Comparison of ENCODE assay signal across 9 cellular contexts in the genomic region with DNA sequence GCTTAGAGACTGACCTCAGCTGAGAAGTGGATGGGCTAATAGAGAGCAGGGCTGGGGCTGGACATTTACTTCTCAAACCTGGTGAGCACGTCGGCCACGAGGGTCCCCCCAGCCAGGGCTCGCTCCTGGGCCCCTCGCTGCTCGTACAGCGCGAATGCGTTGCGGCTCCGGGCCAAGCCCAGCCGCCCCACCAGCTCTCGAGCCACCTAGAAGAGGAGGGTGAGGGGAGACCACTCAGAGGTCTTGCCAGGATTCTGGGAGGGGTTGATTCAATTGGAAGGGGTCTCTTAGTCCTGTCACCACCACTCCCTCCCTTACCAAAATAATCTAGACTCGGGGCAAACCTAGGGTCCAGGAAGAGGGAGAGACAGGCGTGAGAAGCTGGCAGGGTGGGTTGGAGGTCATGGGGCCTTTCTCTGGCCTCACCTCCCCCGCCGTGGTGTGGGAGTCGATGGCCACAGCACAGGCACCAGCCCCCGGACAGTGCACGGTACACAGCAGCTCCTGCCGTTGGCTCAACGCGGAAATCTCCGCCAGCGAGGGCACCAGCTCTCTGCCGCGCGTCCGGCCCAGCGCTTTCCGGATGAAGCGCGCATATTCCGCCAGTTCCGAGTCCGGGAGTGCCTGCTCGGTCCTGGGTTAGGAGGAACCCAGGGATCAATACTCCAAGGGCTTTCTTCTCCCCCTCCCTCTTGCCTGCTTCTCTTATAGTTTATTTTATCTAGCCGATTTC. TPM values are rescaled to one million over a fixed set of nuclear protein-coding genes. Genes with fewer than 3 reads are reported as not detected.
DNase-seq lines count a peak whose midpoint lies in the region; ATAC-seq and TF ChIP-seq lines count a peak whose summit lies in the region.
"Had no signal": no experiment of that assay in that cellular context is flagged by ENCODE, and none has a peak within 500 bp of the region (broad histone marks: within the 10 kb centered on the region; RNA-seq: fewer than 3 reads in every experiment).

No MANE protein-coding gene starts in this region.

- no peak for DNase-seq in CD4-positive, alpha-beta T cell
- no peak for DNase-seq in T-helper 17 cell
- DNase-seq in lower lobe of right lung = no peak
- DNase-seq in DMS79 treated with DMSO at 0.1 percent for 48 hours (lab: John Stamatoyannopoulos, UW) = no peak
- DNase-seq in stimulated activated CD4-positive, alpha-beta T cell treated with anti-CD3 and anti-CD28 coated beads, Interleukin-2, amount 100 ng/mL, for 48 hours = no peak
- DNase-seq: Calu3, NCI-H2107, RPMI8226 had no signal

- peaks cover 28% of the 10 kb centered on the region for H3K4me1 Mint-ChIP-seq in CD4-positive, alpha-beta T cell (ENCODE audit: low read depth)
- peaks cover 20% of the 10 kb centered on the region for H3K4me1 Mint-ChIP-seq in T-helper 17 cell

- peaks cover 54% of the 10 kb centered on the region for H3K27me3 ChIP-seq in CD4-positive, alpha-beta T cell (ENCODE audit: control insufficient read depth, insufficient read depth, low read length)
- H3K27me3 ChIP-seq in lower lobe of right lung (ENCODE audit: low read depth) = peaks cover 9% of the 10 kb centered on the region

- no peaks in the 10 kb centered on the region for H3K9me3 Mint-ChIP-seq in CD4-positive, alpha-beta T cell

- CTCF ChIA-PET in CD4-positive, alpha-beta T cell (lab: Charles Lee) = interaction anchor here (0.5 to 2.5 kb wide), 4 partner anchors 8 to 499 kb away, joined by 3 to 6 read pairs (median 4); no protein-coding TSS in a partner anchor

- peak overlapping the region; percentile 31 for H3K4me3 ChIP-seq in lower lobe of right lung

- H3K36me3 Mint-ChIP-seq in CD4-positive, alpha-beta T cell (ENCODE audit: low read depth) = peaks cover 5% of the 10 kb centered on the region
- peaks cover 3% of the 10 kb centered on the region for H3K36me3 Mint-ChIP-seq in T-helper 17 cell (ENCODE audit: low read depth)

- H3K4me3 Mint-ChIP-seq in CD4-positive, alpha-beta T cell = peak overlapping the region; percentile 5
- H3K4me3 Mint-ChIP-seq in T-helper 17 cell = peak overlapping the region; percentile 87

- intact Hi-C loops in CD4-positive, alpha-beta T cell (cut with DNase I, micrococcal nuclease) = loop anchor here in 1 of 2 experiments (10.0 kb wide), 1 partner anchor 1454 kb away; the partner anchor contains the start of gene HDAC5
- intact Hi-C loops in lower lobe of right lung (cut with DNase I) = no loop called here

- no peaks in the 10 kb centered on the region for H3K9me3 ChIP-seq in CD4-positive, alpha-beta T cell (ENCODE audit: control insufficient read depth, low read length)
- H3K9me3 ChIP-seq in T-helper 17 cell (ENCODE audit: control insufficient read depth, low read length, poor library complexity, severe bottlenecking) (no peaks in the 10 kb centered on the region), lower lobe of right lung (no peaks in the 10 kb centered on the region)

- POLR2A ChIA-PET in CD4-positive, alpha-beta T cell (lab: Charles Lee) = interaction anchor here (0.9 to 1.6 kb wide), 3 partner anchors 8 to 61 kb away, joined by 3 to 6 read pairs (median 4); partner anchors contain the start of gene TUBG1

- peaks cover 38% of the 10 kb centered on the region for H3K27me3 Mint-ChIP-seq in CD4-positive, alpha-beta T cell
- peaks cover 18% of the 10 kb centered on the region for H3K27me3 Mint-ChIP-seq in T-helper 17 cell

- ATAC-seq in CD4-positive, alpha-beta T cell (ENCODE audit: poor library complexity) = no peak
- no peak for ATAC-seq in T-helper 17 cell
- ATAC-seq in lower lobe of right lung = no peak
- ATAC-seq in GM18867 (IDR thresholded peaks at IDR 0.05; ENCODE audit: unreplicated experiment) = no peak

- peaks cover 74% of the 10 kb centered on the region for H3K4me1 ChIP-seq in lower lobe of right lung

- no peak overlapping the region for H3K27ac Mint-ChIP-seq in CD4-positive, alpha-beta T cell
- H3K27ac Mint-ChIP-seq in T-helper 17 cell = no peak overlapping the region

- H3K36me3 ChIP-seq in lower lobe of right lung = peaks cover 74% of the 10 kb centered on the region

- no peak for TF ChIP-seq CTCF in CD4-positive, alpha-beta T cell (IDR thresholded peaks at IDR 0.05)
- TF ChIP-seq CTCF in lower lobe of right lung (IDR thresholded peaks at IDR 0.05) = no peak

- no peak overlapping the region for H3K27ac ChIP-seq in CD4-positive, alpha-beta T cell (ENCODE audit: low read depth, low read length)
- H3K27ac ChIP-seq in lower lobe of right lung = no peak overlapping the region

RNA-seq across cellular contexts. Expression of gene PLEKHH3, which starts 5.7 kb away (rescaled TPM):
- total RNA-seq in CD4-positive, alpha-beta T cell = 1 to 10 TPM in 1 of 2 experiments, under 1 TPM in 1; 0.60 to 1.1 TPM
- under 1 TPM; 0.78 to 0.85 TPM for total RNA-seq in T-helper 17 cell
- 18.3 TPM for total RNA-seq in lower lobe of right lung

RNA-seq across cellular contexts. Expression of gene CCR10, which starts 10.6 kb away (rescaled TPM):
- 1 to 10 TPM; 1.5 to 2.4 TPM for total RNA-seq in CD4-positive, alpha-beta T cell
- total RNA-seq in T-helper 17 cell = 1 to 10 TPM; 1.4 to 1.6 TPM
- total RNA-seq in lower lobe of right lung = 1.4 TPM

RNA-seq across cellular contexts. Expression of gene CNTNAP1, which starts 11.2 kb away (rescaled TPM):
- total RNA-seq in CD4-positive, alpha-beta T cell = 1 to 10 TPM; 4.4 to 4.5 TPM
- total RNA-seq in T-helper 17 cell (1 to 10 TPM; 3.9 to 6.9 TPM), lower lobe of right lung (9.0 TPM)

RNA-seq across cellular contexts. Expression of gene TUBG2, which starts 12.0 kb away (rescaled TPM):
- 1 to 10 TPM; 9.0 to 9.7 TPM for total RNA-seq in CD4-positive, alpha-beta T cell
- 10 to 100 TPM in 1 of 2 donors, 1 to 10 TPM in 1; 8.9 to 11.3 TPM for total RNA-seq in T-helper 17 cell
- 16.8 TPM for total RNA-seq in lower lobe of right lung
